Comparison of ENCODE assay signal across 10 cellular contexts in the genomic region with DNA sequence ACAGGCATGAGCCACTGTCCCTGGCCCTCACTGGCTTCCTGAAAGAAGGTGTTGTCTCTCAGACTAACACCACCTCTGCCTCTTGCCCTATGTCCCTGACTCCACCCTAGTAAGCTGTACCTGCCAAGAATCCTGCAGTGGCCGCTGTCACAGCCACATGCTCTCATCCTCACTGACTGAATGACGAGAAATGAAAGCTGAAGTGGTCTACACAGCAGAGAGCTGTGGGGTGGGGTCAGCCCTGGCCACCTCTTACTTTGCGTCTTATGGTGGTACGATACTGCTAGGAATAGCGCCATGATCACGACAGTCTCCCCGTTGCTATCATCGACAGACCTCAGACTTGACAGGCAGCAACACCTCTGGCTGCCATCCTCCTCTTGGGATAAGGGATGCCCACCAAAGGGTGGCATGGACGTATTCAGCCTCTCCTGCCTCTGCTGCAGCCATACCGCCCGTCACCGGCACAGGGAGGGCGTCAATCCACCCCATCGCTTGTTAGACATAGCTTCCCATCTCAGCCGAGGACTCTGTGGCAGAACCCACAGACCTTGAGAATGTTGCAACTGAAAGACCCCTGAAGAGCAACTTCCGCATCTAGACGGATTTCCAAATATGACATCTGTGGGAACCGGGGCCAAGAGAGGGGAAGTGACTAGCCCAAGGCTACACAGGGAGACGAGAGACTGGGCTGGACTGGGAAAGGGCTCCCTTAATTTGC. TPM values are rescaled to one million over a fixed set of nuclear protein-coding genes. Genes with fewer than 3 reads are reported as not detected.
DNase-seq lines count a peak whose midpoint lies in the region; ATAC-seq and TF ChIP-seq lines count a peak whose summit lies in the region.
"Had no signal": no experiment of that assay in that cellular context is flagged by ENCODE, and none has a peak within 500 bp of the region (broad histone marks: within the 10 kb centered on the region; RNA-seq: fewer than 3 reads in every experiment).

No MANE protein-coding gene starts in this region.

- no peak for TF ChIP-seq CTCF in transverse colon (IDR thresholded peaks at IDR 0.05)
- no peak for TF ChIP-seq CTCF in endodermal cell (conservative IDR thresholded peaks at IDR 0.05)

- H3K4me1 Mint-ChIP-seq in activated naive CD4-positive, alpha-beta T cell treated with anti-CD3 and anti-CD28 coated beads for 36 hours (ENCODE audit: low read depth), result peaks cover 58% of the 10 kb centered on the region
- H3K4me1 Mint-ChIP-seq in activated CD4-positive, alpha-beta memory T cell treated with anti-CD3 and anti-CD28 coated beads for 36 hours (ENCODE audit: low read depth), result peaks cover 63% of the 10 kb centered on the region
- H3K4me1 Mint-ChIP-seq in endodermal cell, result peaks cover 4% of the 10 kb centered on the region

- no peaks in the 10 kb centered on the region for H3K27me3 Mint-ChIP-seq in activated naive CD4-positive, alpha-beta T cell treated with anti-CD3 and anti-CD28 coated beads for 36 hours (ENCODE audit: low read depth)
- peaks cover 2% of the 10 kb centered on the region for H3K27me3 Mint-ChIP-seq in activated CD4-positive, alpha-beta memory T cell treated with anti-CD3 and anti-CD28 coated beads for 36 hours
- peaks cover 24% of the 10 kb centered on the region for H3K27me3 Mint-ChIP-seq in endodermal cell (ENCODE audit: insufficient read depth)

- H3K4me3 Mint-ChIP-seq in activated naive CD4-positive, alpha-beta T cell treated with anti-CD3 and anti-CD28 coated beads for 36 hours, result peak overlapping the region; percentile 67
- peak overlapping the region; percentile 90 for H3K4me3 Mint-ChIP-seq in activated CD4-positive, alpha-beta memory T cell treated with anti-CD3 and anti-CD28 coated beads for 36 hours
- no peak overlapping the region for H3K4me3 Mint-ChIP-seq in endodermal cell

- CTCF ChIA-PET in activated naive CD4-positive, alpha-beta T cell treated with anti-CD3 and anti-CD28 coated beads for 36 hours (lab: Charles Lee), result interaction anchor here (0.6 to 7.2 kb wide), 9 partner anchors 9 to 309 kb away, joined by 3 to 103 read pairs (median 6); a partner anchor contains a TSS
- CTCF ChIA-PET in activated CD4-positive, alpha-beta memory T cell treated with anti-CD3 and anti-CD28 coated beads for 36 hours (lab: Charles Lee), result interaction anchor here (1.1 to 6.8 kb wide), 8 partner anchors 9 to 163 kb away, joined by 5 to 168 read pairs (median 7); a partner anchor contains a TSS

- TF ChIP-seq POLR2A in transverse colon (IDR thresholded peaks at IDR 0.05), result no peak

- in situ Hi-C loops in transverse colon (cut with MboI; ENCODE audit: low pct_ligation_motif_present in 1 of 4, low pct_unique_long_range_greater_than_20kb in 1 of 4, low sequenced_read_pairs in 3 of 4), result no loop called here

- H3K36me3 ChIP-seq in transverse colon, result no peaks in the 10 kb centered on the region
- H3K36me3 ChIP-seq in endodermal cell (ENCODE audit: control insufficient read depth, insufficient read depth, low read length), result no peaks in the 10 kb centered on the region

- no peak overlapping the region for H3K9ac ChIP-seq in endodermal cell (ENCODE audit: extremely low read depth, low read length, poor library complexity, severe bottlenecking)

- intact Hi-C loops in activated naive CD4-positive, alpha-beta T cell treated with anti-CD3 and anti-CD28 coated beads for 36 hours (cut with micrococcal nuclease), result no loop called here
- intact Hi-C loops in activated CD4-positive, alpha-beta memory T cell treated with anti-CD3 and anti-CD28 coated beads for 36 hours (cut with micrococcal nuclease), result loop anchor here (5.0 kb wide), 3 partner anchors 129 to 224 kb away; a partner anchor contains a TSS
- intact Hi-C loops in transverse colon (cut with DNase I; ENCODE audit: low total_unique reads), result loop anchor here (10.0 kb wide), 1 partner anchor 68 kb away; no protein-coding TSS in a partner anchor

- peak overlapping the region in 3 of 4 donors; percentile 11 to 44 (median 22) for H3K4me3 ChIP-seq in transverse colon
- no peak overlapping the region for H3K4me3 ChIP-seq in endodermal cell (ENCODE audit: low read length)

- no peaks in the 10 kb centered on the region for H3K27me3 ChIP-seq in layer of hippocampus (ENCODE audit: control insufficient read depth, insufficient read depth, low read length)
- peaks cover 16% of the 10 kb centered on the region for H3K27me3 ChIP-seq in transverse colon
- H3K27me3 ChIP-seq in endodermal cell (ENCODE audit: control insufficient read depth, insufficient read depth, low read length, poor library complexity, severe bottlenecking), result no peaks in the 10 kb centered on the region

- WGBS in transverse colon (ENCODE audit: low coverage in 1 of 2), 2 donors, result 41% methylated on average over 19 of the region's 19 CpGs; no CpG with 5 or more reads in 1 of the 2 donors
- WGBS in endodermal cell (ENCODE audit: insufficient coverage in 1 of 2, insufficient read length in 1 of 2), 2 experiments, result 94 to 96% methylated on average over 18 to 19 of the region's 19 CpGs

- no peaks in the 10 kb centered on the region for H3K9me3 ChIP-seq in transverse colon
- no peaks in the 10 kb centered on the region for H3K9me3 ChIP-seq in endodermal cell (ENCODE audit: control insufficient read depth, low read length)

- no peak for TF ChIP-seq EP300 in transverse colon (IDR thresholded peaks at IDR 0.05; ENCODE audit: low read depth)

- peaks cover 0 to 18% (median 7%) of the 10 kb centered on the region in 4 donors for H3K4me1 ChIP-seq in transverse colon
- H3K4me1 ChIP-seq in endodermal cell (ENCODE audit: control insufficient read depth, insufficient read depth, low read length), result peaks cover 5% of the 10 kb centered on the region

- H3K27ac Mint-ChIP-seq in activated naive CD4-positive, alpha-beta T cell treated with anti-CD3 and anti-CD28 coated beads for 36 hours, result no peak overlapping the region
- H3K27ac Mint-ChIP-seq in activated CD4-positive, alpha-beta memory T cell treated with anti-CD3 and anti-CD28 coated beads for 36 hours, result peak overlapping the region; percentile 89
- H3K27ac Mint-ChIP-seq in endodermal cell, result no peak overlapping the region
- H3K27ac Mint-ChIP-seq: nephron progenitor cell had no signal

- no peaks in the 10 kb centered on the region for H3K36me3 Mint-ChIP-seq in activated naive CD4-positive, alpha-beta T cell treated with anti-CD3 and anti-CD28 coated beads for 36 hours (ENCODE audit: low read depth)
- H3K36me3 Mint-ChIP-seq in activated CD4-positive, alpha-beta memory T cell treated with anti-CD3 and anti-CD28 coated beads for 36 hours, result peaks cover 2% of the 10 kb centered on the region
- no peaks in the 10 kb centered on the region for H3K36me3 Mint-ChIP-seq in endodermal cell (ENCODE audit: low read depth)

- ATAC-seq in SK-N-SH treated with all-trans-retinoic acid at 6 μM for 48 hours, result no peak

- peak overlapping the region; percentile 47 for H3K27ac ChIP-seq in layer of hippocampus (ENCODE audit: low read depth, low read length)
- peak overlapping the region; percentile 47 to 71 (median 58) for H3K27ac ChIP-seq in transverse colon
- H3K27ac ChIP-seq in endodermal cell (ENCODE audit: low read depth, low read length), result no peak overlapping the region

- no peaks in the 10 kb centered on the region for H3K9me3 Mint-ChIP-seq in activated naive CD4-positive, alpha-beta T cell treated with anti-CD3 and anti-CD28 coated beads for 36 hours
- H3K9me3 Mint-ChIP-seq in activated CD4-positive, alpha-beta memory T cell treated with anti-CD3 and anti-CD28 coated beads for 36 hours, result no peaks in the 10 kb centered on the region
- H3K9me3 Mint-ChIP-seq in endodermal cell, result no peaks in the 10 kb centered on the region

- POLR2A ChIA-PET in activated CD4-positive, alpha-beta memory T cell treated with anti-CD3 and anti-CD28 coated beads for 36 hours (lab: Charles Lee), result interaction anchor here (0.7 to 1.5 kb wide), 5 partner anchors 61 to 132 kb away, joined by 3 to 4 read pairs (median 4); a partner anchor contains a TSS

- peak; percentile 31 for DNase-seq in activated naive CD4-positive, alpha-beta T cell treated with anti-CD3 and anti-CD28 coated beads for 36 hours
- no peak for DNase-seq in activated naive CD4-positive, alpha-beta T cell treated with anti-CD3 and anti-CD28 coated beads, Interleukin-2, amount 50 U/mL, for 16 hours
- DNase-seq in activated CD4-positive, alpha-beta memory T cell treated with anti-CD3 and anti-CD28 coated beads for 36 hours, result peak; percentile 51
- peak; percentile 36 for DNase-seq in transverse colon
- DNase-seq in endodermal cell, result no peak
- no peak for DNase-seq in germinal center (ENCODE audit: low spot score)
- DNase-seq: nephron progenitor cell had no signal

TF ChIP-seq in SK-N-SH treated with all-trans-retinoic acid at 6 μM for 48 hours, 23 proteins besides CTCF, POLR2A, EP300 and RAD21 (continues in another document):
- TF ChIP-seq GLIS3 (CRISPR knock-in tag; IDR thresholded peaks at IDR 0.05) (no peak), RARB (CRISPR knock-in tag; IDR thresholded peaks at IDR 0.05) (no peak), ZFP3 (CRISPR knock-in tag; IDR thresholded peaks at IDR 0.05) (no peak), ZNF565 (CRISPR knock-in tag; conservative IDR thresholded peaks at IDR 0.05; ENCODE audit: low read depth) (no peak), CSDC2 (CRISPR knock-in tag; IDR thresholded peaks at IDR 0.05) (no peak), ZFP30 (CRISPR knock-in tag; IDR thresholded peaks at IDR 0.05) (no peak)

RNA-seq across cellular contexts. Expression of a gene that starts 0.8 kb away (rescaled TPM):
- 1 to 10 TPM; 2.0 to 2.2 TPM for total RNA-seq in activated naive CD4-positive, alpha-beta T cell treated with anti-CD3 and anti-CD28 coated beads for 36 hours
- total RNA-seq in activated CD4-positive, alpha-beta memory T cell treated with anti-CD3 and anti-CD28 coated beads for 36 hours, result 10 to 100 TPM; 48.7 to 50.1 TPM
- total RNA-seq in transverse colon (10 to 100 TPM in 2 of 4 donors, 1 to 10 TPM in 2; 6.6 to 70.7 (median 10.9) TPM), endodermal cell (1 to 10 TPM in 1 of 2 donors, under 1 TPM in 1; 0.57 to 1.1 TPM)
- polyA plus RNA-seq in endodermal cell (2013, experiment 1 of 2), result 0.68 TPM
- polyA plus RNA-seq in endodermal cell (2013, experiment 2 of 2), result 0.33 TPM

RNA-seq across cellular contexts. Expression of a gene that starts 34.1 kb away (rescaled TPM):
- total RNA-seq in activated naive CD4-positive, alpha-beta T cell treated with anti-CD3 and anti-CD28 coated beads for 36 hours, result 1 to 10 TPM; 3.3 to 3.5 TPM
- total RNA-seq in activated CD4-positive, alpha-beta memory T cell treated with anti-CD3 and anti-CD28 coated beads for 36 hours, result 1 to 10 TPM; 3.4 to 3.9 TPM
- 10 to 100 TPM in 3 of 4 donors, 1 to 10 TPM in 1; 5.2 to 62.8 (median 20.7) TPM for total RNA-seq in transverse colon
- 10 to 100 TPM; 19.3 to 35.9 TPM for total RNA-seq in endodermal cell
- polyA plus RNA-seq in endodermal cell (2013, experiment 1 of 2), result 45.0 TPM
- polyA plus RNA-seq in endodermal cell (2013, experiment 2 of 2), result 37.3 TPM

RNA-seq across cellular contexts. Expression of a gene that starts 54.0 kb away (rescaled TPM):
- total RNA-seq in activated naive CD4-positive, alpha-beta T cell treated with anti-CD3 and anti-CD28 coated beads for 36 hours, result not detected
- not detected for total RNA-seq in activated CD4-positive, alpha-beta memory T cell treated with anti-CD3 and anti-CD28 coated beads for 36 hours
- total RNA-seq in transverse colon (not detected), endodermal cell (not detected)
- polyA plus RNA-seq in endodermal cell (2013, experiment 1 of 2), result not detected
- not detected for polyA plus RNA-seq in endodermal cell (2013, experiment 2 of 2)
- total RNA-seq: subcutaneous adipose tissue had no signal

Comparison
In these comparisons a context has a peak if more than half of its experiments do, and no peak if none do; other contexts are left out.
1. DNase-seq: peak in activated naive CD4-positive, alpha-beta T cell treated with anti-CD3 and anti-CD28 coated beads for 36 hours (single experiment), activated CD4-positive, alpha-beta memory T cell treated with anti-CD3 and anti-CD28 coated beads for 36 hours (single experiment) and transverse colon (single experiment); none in activated naive CD4-positive, alpha-beta T cell treated with anti-CD3 and anti-CD28 coated beads, Interleukin-2, amount 50 U/mL, for 16 hours (single experiment), endodermal cell (single experiment) and germinal center (single experiment).